8 cellular contexts compared by ENCODE assay signal in genomic region chr4:55575513-55575912, GRCh38. TPM values are rescaled to one million over a fixed set of nuclear protein-coding genes. Genes with fewer than 3 reads are reported as not detected.
"Had no signal": no experiment of that assay in that cellular context is flagged by ENCODE, and none has a peak within 500 bp of the region (broad histone marks: within the 10 kb centered on the region; RNA-seq: fewer than 3 reads in every experiment).

No MANE protein-coding gene starts in this region.

- DNase-seq: GDM1, GF-D8 had no signal

- FAIRE-seq: G401.6, GM12891, GM12892, GM18507, GM19239 had no signal

RNA-seq across cellular contexts. Expression of gene PDCL2, which starts 16.5 kb away (rescaled TPM):
- total RNA-seq: G401 had no signal
